In the genomic region with DNA sequence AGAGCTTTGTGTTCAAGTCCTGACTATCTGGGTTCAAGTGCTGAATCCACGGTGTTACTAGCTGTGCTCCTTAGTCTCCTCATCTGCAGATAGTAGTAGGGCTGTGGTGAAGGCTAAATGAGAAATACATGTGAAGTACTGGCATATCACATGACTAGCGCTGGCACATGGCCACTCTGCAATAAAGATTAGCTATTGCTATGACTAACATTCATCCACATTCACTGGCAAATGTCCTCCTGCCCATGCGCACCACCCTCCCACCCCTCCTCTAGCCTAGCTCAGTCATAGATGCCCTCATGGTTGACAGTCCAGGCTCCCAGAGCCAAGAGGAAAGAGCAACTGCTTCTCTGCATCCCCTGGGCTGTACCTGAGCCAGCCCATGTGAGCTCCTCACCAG, we compare ENCODE assay signal across 8 cellular contexts. TPM values are rescaled to one million over a fixed set of nuclear protein-coding genes. Genes with fewer than 3 reads are reported as not detected.
A peak's percentile ranks its signal among the peaks of the same experiment; 100 is the strongest.
DNase-seq lines count a peak whose midpoint lies in the region; ATAC-seq and TF ChIP-seq lines count a peak whose summit lies in the region.

No MANE protein-coding gene starts in this region.

- H3K9me3 Mint-ChIP-seq in activated CD8-positive, alpha-beta memory T cell treated with anti-CD3 and anti-CD28 coated beads, Interleukin-2, amount 10 ng/mL, durations not matched to agents 7 days and 5 days (ENCODE audit: low read depth) = no peaks in the 10 kb centered on the region

- peaks cover 7% of the 10 kb centered on the region for H3K4me1 Mint-ChIP-seq in activated CD8-positive, alpha-beta memory T cell treated with anti-CD3 and anti-CD28 coated beads, Interleukin-2, amount 10 ng/mL, durations not matched to agents 7 days and 5 days

- H3K27ac ChIP-seq in body of pancreas = peak overlapping the region; percentile 32 to 71 (median 48)

- no peak for TF ChIP-seq CTCF in body of pancreas (IDR thresholded peaks at IDR 0.05)

- H3K36me3 ChIP-seq in MG63 (peaks cover 34% of the 10 kb centered on the region), body of pancreas (replicated peaks in 1 of 2; ENCODE audit: insufficient read depth in 1 of 2, low read depth in 2 of 2) (peaks cover 0 to 19% of the 10 kb centered on the region in 2 donors)

- H3K27me3 ChIP-seq in MG63 (no peaks in the 10 kb centered on the region), body of pancreas (no peaks in the 10 kb centered on the region)

- CTCF ChIA-PET in activated CD8-positive, alpha-beta memory T cell treated with anti-CD3 and anti-CD28 coated beads, Interleukin-2, amount 10 ng/mL, durations not matched to agents 7 days and 5 days (lab: Charles Lee) = interaction anchor here (1.2 to 12.3 kb wide), 9 partner anchors 12 to 169 kb away, joined by 3 to 307 read pairs (median 22); partner anchors contain the start of gene TRAPPC3

- H3K4me3 Mint-ChIP-seq in activated CD8-positive, alpha-beta memory T cell treated with anti-CD3 and anti-CD28 coated beads, Interleukin-2, amount 10 ng/mL, durations not matched to agents 7 days and 5 days = no peak overlapping the region

- WGBS in body of pancreas, 2 donors = 33 to 42% methylated on average over 2 to 3 of the region's 3 CpGs

- no peak overlapping the region for H3K4me3 ChIP-seq in MG63
- H3K4me3 ChIP-seq in body of pancreas = no peak overlapping the region

- H3K27ac Mint-ChIP-seq in activated CD8-positive, alpha-beta memory T cell treated with anti-CD3 and anti-CD28 coated beads, Interleukin-2, amount 10 ng/mL, durations not matched to agents 7 days and 5 days = no peak overlapping the region

- peaks cover 24% of the 10 kb centered on the region for H3K4me1 ChIP-seq in body of pancreas

- DNase-seq in AG08396 (ENCODE audit: low spot score) = peak; percentile 86
- peak; percentile 97 for DNase-seq in MG63
- peak; percentile 83 to 97 (median 92) for DNase-seq in body of pancreas
- peak; percentile 93 to 95 for DNase-seq in left colon
- DNase-seq in activated CD8-positive, alpha-beta memory T cell treated with anti-CD3 and anti-CD28 coated beads, Interleukin-2, amount 10 ng/mL, durations not matched to agents 7 days and 5 days = no peak
- DNase-seq in NCI-H748 (lab: John Stamatoyannopoulos, UW; ENCODE audit: unreplicated experiment) = no peak

- TF ChIP-seq POLR2A in body of pancreas (IDR thresholded peaks at IDR 0.05) (no peak), GM18505 (IDR thresholded peaks at IDR 0.05; ENCODE audit: borderline replicate concordance, extremely low read depth, insufficient read depth, insufficient read length) (no peak)

- H3K9me3 ChIP-seq in MG63 (no peaks in the 10 kb centered on the region), body of pancreas (no peaks in the 10 kb centered on the region)

- intact Hi-C loops in body of pancreas (cut with DNase I) = no loop called here
- intact Hi-C loops in left colon (cut with DNase I, micrococcal nuclease) = no loop called here

- ATAC-seq in body of pancreas (peak; percentile 94), left colon (peak; percentile 98), GM18505 (IDR thresholded peaks at IDR 0.05; ENCODE audit: unreplicated experiment) (no peak), HG02840 (IDR thresholded peaks at IDR 0.05; ENCODE audit: low FRiP score, unreplicated experiment) (no peak)
- no peak for ATAC-seq in activated CD8-positive, alpha-beta memory T cell treated with anti-CD3 and anti-CD28 coated beads, Interleukin-2, amount 10 ng/mL, durations not matched to agents 7 days and 5 days

- peaks cover 2% of the 10 kb centered on the region for H3K36me3 Mint-ChIP-seq in activated CD8-positive, alpha-beta memory T cell treated with anti-CD3 and anti-CD28 coated beads, Interleukin-2, amount 10 ng/mL, durations not matched to agents 7 days and 5 days

- no peaks in the 10 kb centered on the region for H3K27me3 Mint-ChIP-seq in activated CD8-positive, alpha-beta memory T cell treated with anti-CD3 and anti-CD28 coated beads, Interleukin-2, amount 10 ng/mL, durations not matched to agents 7 days and 5 days

RNA-seq across cellular contexts. Expression of gene COL8A2, which starts 8.5 kb away (rescaled TPM):
- 0.99 and 1.4 TPM in 2 replicates for total RNA-seq in MG63 (2014; rRNA removed; shearing (Covaris generic); ENCODE audit: low replicate concordance)
- total RNA-seq in body of pancreas (1 to 10 TPM; 1.3 to 1.6 TPM), left colon (1 to 10 TPM in 1 of 2 donors, under 1 TPM in 1; 0.55 to 1.8 TPM)
- total RNA-seq in activated CD8-positive, alpha-beta memory T cell treated with anti-CD3 and anti-CD28 coated beads, Interleukin-2, amount 10 ng/mL, durations not matched to agents 7 days and 5 days = not detected

RNA-seq across cellular contexts. Expression of gene TRAPPC3, which starts 15.8 kb away (rescaled TPM):
- 158 and 194 TPM in 2 replicates for total RNA-seq in MG63 (2014; rRNA removed; shearing (Covaris generic); ENCODE audit: low replicate concordance)
- total RNA-seq in body of pancreas (10 to 100 TPM; 45.7 to 71.5 TPM), left colon (10 to 100 TPM; 62.4 to 63.0 TPM)
- total RNA-seq in activated CD8-positive, alpha-beta memory T cell treated with anti-CD3 and anti-CD28 coated beads, Interleukin-2, amount 10 ng/mL, durations not matched to agents 7 days and 5 days = 10 to 100 TPM; 56.5 to 68.3 TPM

RNA-seq across cellular contexts. Expression of gene MAP7D1, which starts 22.5 kb away (rescaled TPM):
- 104 and 154 TPM in 2 replicates for total RNA-seq in MG63 (2014; rRNA removed; shearing (Covaris generic); ENCODE audit: low replicate concordance)
- total RNA-seq in body of pancreas (10 to 100 TPM; 32.9 to 97.2 TPM), left colon (10 to 100 TPM; 38.3 to 62.5 TPM)
- 100 to 1,000 TPM; 238 to 252 TPM for total RNA-seq in activated CD8-positive, alpha-beta memory T cell treated with anti-CD3 and anti-CD28 coated beads, Interleukin-2, amount 10 ng/mL, durations not matched to agents 7 days and 5 days

RNA-seq across cellular contexts. Expression of gene ADPRS, which starts 44.8 kb away (rescaled TPM):
- 64.5 and 65.4 TPM in 2 replicates for total RNA-seq in MG63 (2014; rRNA removed; shearing (Covaris generic); ENCODE audit: low replicate concordance)
- total RNA-seq in body of pancreas (10 to 100 TPM; 16.2 to 25.2 TPM), left colon (10 to 100 TPM; 22.2 to 22.3 TPM)
- total RNA-seq in activated CD8-positive, alpha-beta memory T cell treated with anti-CD3 and anti-CD28 coated beads, Interleukin-2, amount 10 ng/mL, durations not matched to agents 7 days and 5 days = 10 to 100 TPM; 35.4 to 36.9 TPM

RNA-seq across cellular contexts. Expression of gene TEKT2, which starts 49.6 kb away (rescaled TPM):
- total RNA-seq in MG63 (2014; rRNA removed; shearing (Covaris generic); ENCODE audit: low replicate concordance) = not detected in 2 replicates
- total RNA-seq in body of pancreas (1 to 10 TPM; 1.3 to 1.6 TPM), left colon (not detected)
- not detected for total RNA-seq in activated CD8-positive, alpha-beta memory T cell treated with anti-CD3 and anti-CD28 coated beads, Interleukin-2, amount 10 ng/mL, durations not matched to agents 7 days and 5 days

Comparison
In these comparisons a context has a peak if more than half of its experiments do, and no peak if none do; other contexts are left out.
1. DNase-seq: peak in AG08396 (single experiment), MG63 (single experiment), body of pancreas (4 of 4) and left colon (2 of 2); none in activated CD8-positive, alpha-beta memory T cell treated with anti-CD3 and anti-CD28 coated beads, Interleukin-2, amount 10 ng/mL, durations not matched to agents 7 days and 5 days (single experiment) and NCI-H748 (single experiment).
2. ATAC-seq: peak in body of pancreas (single experiment) and left colon (single experiment); none in activated CD8-positive, alpha-beta memory T cell treated with anti-CD3 and anti-CD28 coated beads, Interleukin-2, amount 10 ng/mL, durations not matched to agents 7 days and 5 days (single experiment), GM18505 (single experiment) and HG02840 (single experiment).